Comparison of ENCODE assay signal across 11 cellular contexts in genomic region chr2:55109219-55109891, GRCh38. TPM values are rescaled to one million over a fixed set of nuclear protein-coding genes. Genes with fewer than 3 reads are reported as not detected.
DNase-seq lines count a peak whose midpoint lies in the region; ATAC-seq, FAIRE-seq and TF ChIP-seq lines count a peak whose summit lies in the region.
"Had no signal": no experiment of that assay in that cellular context is flagged by ENCODE, and none has a peak within 500 bp of the region (broad histone marks: within the 10 kb centered on the region; RNA-seq: fewer than 3 reads in every experiment).

No MANE protein-coding gene starts in this region.

- TF ChIP-seq RAD21 in K562 (CRISPR knock-in tag; conservative IDR thresholded peaks at IDR 0.05 in 1 of 2, IDR thresholded peaks at IDR 0.05 in 1 of 2) = no peak

- no peak overlapping the region for H4K5ac ChIP-seq in mesendoderm (ENCODE audit: low read length)

- no peak overlapping the region for H3K23ac ChIP-seq in mesendoderm (ENCODE audit: low read length)

- H3K4me3 ChIP-seq in K562 = no peak overlapping the region
- H3K4me3 ChIP-seq in lower lobe of right lung = no peak overlapping the region
- no peak overlapping the region for H3K4me3 ChIP-seq in mesendoderm (ENCODE audit: low read length)
- H3K4me3 ChIP-seq: neural progenitor cell had no signal

- H3K9me1 ChIP-seq in K562 (ENCODE audit: control insufficient read depth, insufficient read depth, low read length) = no peaks in the 10 kb centered on the region

- CTCF ChIA-PET in K562 (lab: Yijun Ruan, JAX; ENCODE audit: low intra/inter-chr PET ratio) = no interaction called here

- FAIRE-seq in K562 (lab: Jason Lieb, UNC) = peak; percentile 46
- FAIRE-seq: G401.6 had no signal

- no peaks in the 10 kb centered on the region for H3K9me3 ChIP-seq in K562 (replicated peaks; ENCODE audit: control insufficient read depth, insufficient read depth, low read depth, low read length)
- no peaks in the 10 kb centered on the region for H3K9me3 ChIP-seq in lower lobe of right lung

- H3K4me1 ChIP-seq in K562 (replicated peaks in 1 of 2; ENCODE audit: control insufficient read depth in 2 of 2, insufficient read depth in 2 of 2, low read length in 2 of 2) = peaks cover 18 to 58% of the 10 kb centered on the region in 2 experiments
- peaks cover 35% of the 10 kb centered on the region for H3K4me1 ChIP-seq in lower lobe of right lung
- H3K4me1 ChIP-seq in mesendoderm (ENCODE audit: control insufficient read depth, low read depth, low read length) = peaks cover 2% of the 10 kb centered on the region

- no peak for TF ChIP-seq POLR2A in K562 (conservative IDR thresholded peaks at IDR 0.05)

- H2BK15ac ChIP-seq in mesendoderm (replicated peaks; ENCODE audit: low read depth) = no peak overlapping the region

- H3K27ac ChIP-seq in K562 (ENCODE audit: extremely low read depth, low read depth, low read length) = peak overlapping the region; percentile 41
- peak overlapping the region; percentile 15 for H3K27ac ChIP-seq in lower lobe of right lung
- H3K27ac ChIP-seq in mesendoderm (ENCODE audit: low read depth, low read length) = no peak overlapping the region
- H3K27ac ChIP-seq: neural progenitor cell had no signal

- TF ChIP-seq EP300 in K562 (IDR thresholded peaks at IDR 0.05; ENCODE audit: low read length) = no peak

- TF ChIP-seq CTCF in K562 (IDR thresholded peaks at IDR 0.05 in 2 of 3, conservative IDR thresholded peaks at IDR 0.05 in 1 of 3; ENCODE audit: insufficient read depth in 2 of 3, low read depth in 1 of 3, low read length in 3 of 3) = no peak
- no peak for TF ChIP-seq CTCF in lower lobe of right lung (IDR thresholded peaks at IDR 0.05)

- no peak overlapping the region for H2BK120ac ChIP-seq in mesendoderm (ENCODE audit: low read depth, low read length)

- H3K4me1 Mint-ChIP-seq in activated CD4-positive, alpha-beta T cell treated with anti-CD3 and anti-CD28 coated beads, Interleukin-2, amount 10 ng/mL, durations not matched to agents 24 days and 14 days = peaks cover 1% of the 10 kb centered on the region

- no peaks in the 10 kb centered on the region for H3K36me3 ChIP-seq in K562 (ENCODE audit: control insufficient read depth, insufficient read depth, low read length)
- H3K36me3 ChIP-seq in lower lobe of right lung = no peaks in the 10 kb centered on the region
- H3K36me3 ChIP-seq in mesendoderm (ENCODE audit: control insufficient read depth, insufficient read depth, low read length) = no peaks in the 10 kb centered on the region
- H3K36me3 ChIP-seq: neural progenitor cell had no signal

- DNase-seq in COR-L47 (lab: John Stamatoyannopoulos, UW) (peak; percentile 31), NCI-H146 (lab: John Stamatoyannopoulos, UW) (peak; percentile 87), K562 (ENCODE audit: extremely low read depth in 1 of 4, low spot score in 3 of 4) (peak in 1 of 4 experiments; percentile 70), lower lobe of right lung (no peak), mesendoderm (no peak), NOMO-1 treated with DMSO at 0.1 percent for 48 hours (lab: John Stamatoyannopoulos, UW; ENCODE audit: unreplicated experiment) (no peak)
- DNase-seq in activated CD4-positive, alpha-beta T cell treated with anti-CD3 and anti-CD28 coated beads, Interleukin-2, amount 10 ng/mL, durations not matched to agents 24 days and 14 days = no peak
- no peak for DNase-seq in effector CD8-positive, alpha-beta T cell (lab: John Stamatoyannopoulos, UW)
- DNase-seq: effector memory CD8-positive, alpha-beta T cell had no signal

- no peak overlapping the region for H3K4ac ChIP-seq in mesendoderm (ENCODE audit: low read depth, low read length)

- in situ Hi-C loops in K562 (cut with MboI) = no loop called here

- H3K27me3 Mint-ChIP-seq in activated CD4-positive, alpha-beta T cell treated with anti-CD3 and anti-CD28 coated beads, Interleukin-2, amount 10 ng/mL, durations not matched to agents 24 days and 14 days = no peaks in the 10 kb centered on the region
- H3K27me3 Mint-ChIP-seq: effector memory CD8-positive, alpha-beta T cell had no signal

- no peak overlapping the region for H3K18ac ChIP-seq in mesendoderm (ENCODE audit: low read length)

- H2BK5ac ChIP-seq in mesendoderm (ENCODE audit: low read length) = no peak overlapping the region

- no peak overlapping the region for H3K4me2 ChIP-seq in K562 (ENCODE audit: insufficient read depth, low read length)
- no peak overlapping the region for H3K4me2 ChIP-seq in mesendoderm (ENCODE audit: low read length)
- H3K4me2 ChIP-seq: neural progenitor cell had no signal

- intact Hi-C loops in K562 (cut with micrococcal nuclease) = loop anchor here (5.0 kb wide), 1 partner anchor 33 kb away; no protein-coding TSS in a partner anchor
- intact Hi-C loops in lower lobe of right lung (cut with DNase I) = no loop called here
- intact Hi-C loops in activated CD4-positive, alpha-beta T cell treated with anti-CD3 and anti-CD28 coated beads, Interleukin-2, amount 10 ng/mL, durations not matched to agents 24 days and 14 days (cut with micrococcal nuclease) = no loop called here

- no peak overlapping the region for H3K27ac Mint-ChIP-seq in activated CD4-positive, alpha-beta T cell treated with anti-CD3 and anti-CD28 coated beads, Interleukin-2, amount 10 ng/mL, durations not matched to agents 24 days and 14 days
- H3K27ac Mint-ChIP-seq: effector memory CD8-positive, alpha-beta T cell; neural progenitor cell had no signal

- H3K4me3 Mint-ChIP-seq in activated CD4-positive, alpha-beta T cell treated with anti-CD3 and anti-CD28 coated beads, Interleukin-2, amount 10 ng/mL, durations not matched to agents 24 days and 14 days = no peak overlapping the region
- H3K4me3 Mint-ChIP-seq: effector memory CD8-positive, alpha-beta T cell; neural progenitor cell had no signal

- ATAC-seq in K562 (no peak), lower lobe of right lung (peak in 1 of 2 donors; percentile 27)
- ATAC-seq: effector memory CD8-positive, alpha-beta T cell had no signal

- no TSS peak for BruUV-seq in K562 (replicated peaks; lab: Mats Ljungman, UMichigan)

- H3K36me3 Mint-ChIP-seq in activated CD4-positive, alpha-beta T cell treated with anti-CD3 and anti-CD28 coated beads, Interleukin-2, amount 10 ng/mL, durations not matched to agents 24 days and 14 days (ENCODE audit: low read depth) = no peaks in the 10 kb centered on the region
- H3K36me3 Mint-ChIP-seq: neural progenitor cell had no signal

- H3K79me1 ChIP-seq in mesendoderm (ENCODE audit: low read length) = no peaks in the 10 kb centered on the region

- H2AFZ ChIP-seq in K562 (ENCODE audit: low read depth, low read length) = peak overlapping the region; percentile 72
- H2AFZ ChIP-seq: neural progenitor cell had no signal

- 30% methylated on average over 2 of the region's 2 CpGs for WGBS in K562 (ENCODE audit: insufficient coverage, low coverage, missing lambda C conversion rate)
- WGBS in mesendoderm (ENCODE audit: extremely low coverage, insufficient coverage, low lambda C conversion rate) = no CpG with 5 or more reads among the region's 2 CpGs

- H3K9ac ChIP-seq in K562 (ENCODE audit: insufficient read depth in 1 of 2, low read depth in 2 of 2, low read length in 2 of 2) (0 out of 4 replicates have a peak overlapping the region, but pooled peaks of 1 of the 2 experiments have one; percentile 21), mesendoderm (ENCODE audit: low read length) (no peak overlapping the region)
- H3K9ac ChIP-seq: neural progenitor cell had no signal

- H4K20me1 ChIP-seq in K562 (replicated peaks; ENCODE audit: control insufficient read depth, insufficient read depth, low read length) = no peaks in the 10 kb centered on the region

- H3K9me3 Mint-ChIP-seq in activated CD4-positive, alpha-beta T cell treated with anti-CD3 and anti-CD28 coated beads, Interleukin-2, amount 10 ng/mL, durations not matched to agents 24 days and 14 days = no peaks in the 10 kb centered on the region
- H3K9me3 Mint-ChIP-seq: effector memory CD8-positive, alpha-beta T cell; neural progenitor cell had no signal

- no peak overlapping the region for H3K56ac ChIP-seq in mesendoderm (ENCODE audit: low read length)

- no peak overlapping the region for H2AK5ac ChIP-seq in mesendoderm (ENCODE audit: low read length)

- no peak overlapping the region for H4K8ac ChIP-seq in mesendoderm (ENCODE audit: low read depth, low read length)

- H3K27me3 ChIP-seq in K562 (ENCODE audit: control insufficient read depth in 2 of 2, insufficient read depth in 2 of 2, low read length in 2 of 2) (no peaks in the 10 kb centered on the region), lower lobe of right lung (ENCODE audit: low read depth) (no peaks in the 10 kb centered on the region), mesendoderm (ENCODE audit: insufficient read depth, low read length, poor library complexity) (no peaks in the 10 kb centered on the region)
- H3K27me3 ChIP-seq: neural progenitor cell had no signal

- H3K79me2 ChIP-seq in K562 (ENCODE audit: control insufficient read depth, insufficient read depth, low read length) = no peaks in the 10 kb centered on the region
- H3K79me2 ChIP-seq in mesendoderm (ENCODE audit: control insufficient read depth, insufficient read depth, low read length) = no peaks in the 10 kb centered on the region

- POLR2A ChIA-PET in K562 (lab: Yijun Ruan, JAX) = interaction anchor here (0.6 to 1.7 kb wide), 5 partner anchors 10 to 61 kb away, joined by 3 to 5 read pairs (median 3); partner anchors contain the start of gene RTN4

RNA-seq across cellular contexts. Expression of gene RTN4, which starts 59.1 kb away (rescaled TPM):
- total RNA-seq in K562 (2011; cell fraction: chromatin; rRNA removed; ENCODE audit: low replicate concordance) = 172 and 408 TPM in 2 replicates
- total RNA-seq in K562 (2011; cell fraction: nucleolus; rRNA removed) = 188 and 224 TPM in 2 replicates
- total RNA-seq in K562 (2011; cell fraction: nucleoplasm; rRNA removed) = 397 and 411 TPM in 2 replicates
- total RNA-seq in K562 (2014; rRNA removed) (96.7 and 123 TPM in 2 replicates), K562 (2014; rRNA removed; fragmentation: Illumina TruSeq; extraction: Trizol) (116 and 139 TPM in 2 replicates), K562 (2015; rRNA removed; fragmentation: Illumina TruSeq; extraction: Trizol) (67.3 and 73.0 TPM in 2 replicates), K562 (2021) (228 and 238 TPM in 2 replicates), lower lobe of right lung (317 TPM)
- polyA plus RNA-seq in K562 (2011; rRNA removed) (144 and 147 TPM in 2 replicates), K562 (2014; fragmentation: Illumina TruSeq; extraction: Trizol) (217 and 248 TPM in 2 replicates), K562 (2014; fragmentation: Nextera tagmentation; extraction: Ambion mirVana) (10 to 100 TPM; 75.8 to 90.3 TPM), K562 (2014; rRNA removed) (141 and 151 TPM in 2 replicates)
- polyA plus RNA-seq in K562 (2011; cell fraction: cytosol; rRNA removed) = 58.0 and 129 TPM in 2 replicates
- polyA plus RNA-seq in K562 (2011; cell fraction: nucleus; rRNA removed) = 49.3 and 111 TPM in 2 replicates
- polyA plus RNA-seq in K562 (2012) = 173 and 413 TPM in 2 replicates
- polyA minus RNA-seq in K562 (2011; rRNA and poly(A)+ RNA removed) = 151 and 172 TPM in 2 replicates
- 70.4 and 76.7 TPM in 2 replicates for polyA minus RNA-seq in K562 (2011; cell fraction: cytosol; rRNA and poly(A)+ RNA removed)
- 45.9 and 84.7 TPM in 2 replicates for polyA minus RNA-seq in K562 (2011; cell fraction: nucleus; rRNA and poly(A)+ RNA removed)
- polyA plus RNA-seq in mesendoderm (2013, experiment 1 of 2) = 369 TPM
- 372 TPM for polyA plus RNA-seq in mesendoderm (2013, experiment 2 of 2)
- 86.9 and 90.1 TPM in 2 replicates for total RNA-seq in activated CD4-positive, alpha-beta T cell treated with anti-CD3 and anti-CD28 coated beads, Interleukin-2, amount 10 ng/mL, durations not matched to agents 24 days and 14 days

Comparison
In these comparisons a context has a peak if more than half of its experiments do, and no peak if none do; other contexts are left out.
1. DNase-seq: peak in COR-L47 (single experiment) and NCI-H146 (single experiment); none in lower lobe of right lung (single experiment), mesendoderm (single experiment), activated CD4-positive, alpha-beta T cell treated with anti-CD3 and anti-CD28 coated beads, Interleukin-2, amount 10 ng/mL, durations not matched to agents 24 days and 14 days (single experiment), effector CD8-positive, alpha-beta T cell (single experiment) and NOMO-1 treated with DMSO at 0.1 percent for 48 hours (single experiment).